1 cellular context compared by ENCODE assay signal in the genomic region with DNA sequence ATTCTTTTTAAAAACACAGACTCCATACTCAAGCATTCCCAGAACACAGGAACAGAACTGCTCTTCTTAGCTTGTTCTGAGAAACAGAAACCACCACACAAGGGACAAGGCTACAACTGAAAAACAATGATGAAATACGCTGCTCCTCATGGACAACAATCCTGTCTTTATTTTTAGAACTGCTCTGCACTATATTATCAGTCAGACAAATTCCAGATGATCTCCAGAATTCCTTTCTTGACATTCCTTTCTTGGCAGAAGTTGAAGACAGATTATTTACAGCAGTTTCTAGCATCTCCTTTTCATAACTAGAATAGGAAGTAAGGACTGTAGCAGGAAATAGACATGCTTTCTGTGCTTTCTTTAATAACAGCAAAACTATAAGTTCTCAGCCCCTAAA.
TF ChIP-seq lines count a peak whose summit lies in the region.

No MANE protein-coding gene starts in this region.

TF ChIP-seq in GM12878, 131 proteins besides CTCF, POLR2A, EP300 and RAD21 (continued from another document):
- TF ChIP-seq POLR2AphosphoS5 (IDR thresholded peaks at IDR 0.05; ENCODE audit: low read length) (no peak), BMI1 (IDR thresholded peaks at IDR 0.05; ENCODE audit: borderline replicate concordance) (no peak), ZSCAN29 (IDR thresholded peaks at IDR 0.05) (no peak), HDAC2 (IDR thresholded peaks at IDR 0.05) (no peak), SP1 (IDR thresholded peaks at IDR 0.05; ENCODE audit: low read depth, low read length) (no peak), NR2F1 (conservative IDR thresholded peaks at IDR 0.05) (no peak), IKZF2 (IDR thresholded peaks at IDR 0.05) (no peak), HDGF (IDR thresholded peaks at IDR 0.05) (no peak), CUX1 (IDR thresholded peaks at IDR 0.05; ENCODE audit: insufficient replicate concordance, low read depth, low read length) (no peak), CEBPZ (IDR thresholded peaks at IDR 0.05; ENCODE audit: low read depth, low read length) (no peak)
- TF ChIP-seq, protein P1, sequence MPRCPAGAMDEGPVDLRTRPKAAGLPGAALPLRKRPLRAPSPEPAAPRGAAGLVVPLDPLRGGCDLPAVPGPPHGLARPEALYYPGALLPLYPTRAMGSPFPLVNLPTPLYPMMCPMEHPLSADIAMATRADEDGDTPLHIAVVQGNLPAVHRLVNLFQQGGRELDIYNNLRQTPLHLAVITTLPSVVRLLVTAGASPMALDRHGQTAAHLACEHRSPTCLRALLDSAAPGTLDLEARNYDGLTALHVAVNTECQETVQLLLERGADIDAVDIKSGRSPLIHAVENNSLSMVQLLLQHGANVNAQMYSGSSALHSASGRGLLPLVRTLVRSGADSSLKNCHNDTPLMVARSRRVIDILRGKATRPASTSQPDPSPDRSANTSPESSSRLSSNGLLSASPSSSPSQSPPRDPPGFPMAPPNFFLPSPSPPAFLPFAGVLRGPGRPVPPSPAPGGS (IDR thresholded peaks at IDR 0.05; ENCODE audit: borderline replicate concordance, insufficient read depth, low read depth, low read length, poor library complexity, severe bottlenecking), result no peak
- TF ChIP-seq, protein P2, sequence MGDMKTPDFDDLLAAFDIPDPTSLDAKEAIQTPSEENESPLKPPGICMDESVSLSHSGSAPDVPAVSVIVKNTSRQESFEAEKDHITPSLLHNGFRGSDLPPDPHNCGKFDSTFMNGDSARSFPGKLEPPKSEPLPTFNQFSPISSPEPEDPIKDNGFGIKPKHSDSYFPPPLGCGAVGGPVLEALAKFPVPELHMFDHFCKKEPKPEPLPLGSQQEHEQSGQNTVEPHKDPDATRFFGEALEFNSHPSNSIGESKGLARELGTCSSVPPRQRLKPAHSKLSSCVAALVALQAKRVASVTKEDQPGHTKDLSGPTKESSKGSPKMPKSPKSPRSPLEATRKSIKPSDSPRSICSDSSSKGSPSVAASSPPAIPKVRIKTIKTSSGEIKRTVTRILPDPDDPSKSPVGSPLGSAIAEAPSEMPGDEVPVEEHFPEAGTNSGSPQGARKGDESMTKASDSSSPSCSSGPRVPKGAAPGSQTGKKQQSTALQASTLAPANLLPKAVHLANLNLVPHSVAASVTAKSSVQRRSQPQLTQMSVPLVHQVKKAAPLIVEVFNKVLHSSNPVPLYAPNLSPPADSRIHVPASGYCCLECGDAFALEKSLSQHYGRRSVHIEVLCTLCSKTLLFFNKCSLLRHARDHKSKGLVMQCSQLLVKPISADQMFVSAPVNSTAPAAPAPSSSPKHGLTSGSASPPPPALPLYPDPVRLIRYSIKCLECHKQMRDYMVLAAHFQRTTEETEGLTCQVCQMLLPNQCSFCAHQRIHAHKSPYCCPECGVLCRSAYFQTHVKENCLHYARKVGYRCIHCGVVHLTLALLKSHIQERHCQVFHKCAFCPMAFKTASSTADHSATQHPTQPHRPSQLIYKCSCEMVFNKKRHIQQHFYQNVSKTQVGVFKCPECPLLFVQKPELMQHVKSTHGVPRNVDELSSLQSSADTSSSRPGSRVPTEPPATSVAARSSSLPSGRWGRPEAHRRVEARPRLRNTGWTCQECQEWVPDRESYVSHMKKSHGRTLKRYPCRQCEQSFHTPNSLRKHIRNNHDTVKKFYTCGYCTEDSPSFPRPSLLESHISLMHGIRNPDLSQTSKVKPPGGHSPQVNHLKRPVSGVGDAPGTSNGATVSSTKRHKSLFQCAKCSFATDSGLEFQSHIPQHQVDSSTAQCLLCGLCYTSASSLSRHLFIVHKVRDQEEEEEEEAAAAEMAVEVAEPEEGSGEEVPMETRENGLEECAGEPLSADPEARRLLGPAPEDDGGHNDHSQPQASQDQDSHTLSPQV (IDR thresholded peaks at IDR 0.05), result no peak
- TF ChIP-seq, protein P3, sequence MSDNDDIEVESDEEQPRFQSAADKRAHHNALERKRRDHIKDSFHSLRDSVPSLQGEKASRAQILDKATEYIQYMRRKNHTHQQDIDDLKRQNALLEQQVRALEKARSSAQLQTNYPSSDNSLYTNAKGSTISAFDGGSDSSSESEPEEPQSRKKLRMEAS (IDR thresholded peaks at IDR 0.05; ENCODE audit: low read depth, low read length), result no peak
